In the genomic region with DNA sequence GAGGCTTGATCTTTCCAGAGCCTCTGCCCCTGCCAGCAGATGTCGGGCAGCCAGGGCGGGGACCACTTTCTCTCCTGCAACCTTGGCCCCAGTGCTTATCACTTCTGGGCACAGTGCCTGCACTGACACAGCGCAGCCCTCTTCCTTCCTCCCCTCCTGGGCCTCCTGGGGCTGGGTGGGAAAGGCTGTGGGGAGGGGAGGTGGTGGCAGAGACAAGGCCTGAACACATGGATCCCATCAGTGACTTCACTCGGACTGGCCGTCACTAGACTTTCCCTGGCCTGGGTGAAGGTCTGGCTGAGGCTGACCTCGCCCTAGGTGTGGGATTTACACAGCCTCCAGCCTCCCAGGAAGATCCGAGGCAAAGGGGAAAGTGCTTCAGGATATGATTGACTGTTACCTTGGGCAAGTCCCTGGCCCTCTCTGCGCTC, we compare ENCODE assay signal across 15 cellular contexts.
DNase-seq lines count a peak whose midpoint lies in the region; ATAC-seq and TF ChIP-seq lines count a peak whose summit lies in the region.
"Had no signal": no experiment of that assay in that cellular context is flagged by ENCODE, and none has a peak within 500 bp of the region (broad histone marks: within the 10 kb centered on the region; RNA-seq: fewer than 3 reads in every experiment).

No MANE protein-coding gene starts in this region.

- H3K27me3 ChIP-seq in endodermal cell (ENCODE audit: control insufficient read depth, insufficient read depth, low read length, poor library complexity, severe bottlenecking) (no peaks in the 10 kb centered on the region), left lung (no peaks in the 10 kb centered on the region), tibial artery (no peaks in the 10 kb centered on the region)

- TF ChIP-seq CTCF in endodermal cell (conservative IDR thresholded peaks at IDR 0.05) (no peak), left lung (IDR thresholded peaks at IDR 0.05) (no peak), tibial artery (IDR thresholded peaks at IDR 0.05) (no peak), GM13976 (IDR thresholded peaks at IDR 0.05; ENCODE audit: borderline replicate concordance, control extremely low read depth, extremely low read depth, insufficient read depth, missing control alignments) (no peak), type B pancreatic cell (conservative IDR thresholded peaks at IDR 0.05) (no peak)

- H3K4me3 Mint-ChIP-seq in endodermal cell (no peak overlapping the region), type B pancreatic cell (no peak overlapping the region)
- H3K4me3 Mint-ChIP-seq: activated B cell treated with CpG ODN at 0.5 μM for 24 hours; effector memory CD8-positive, alpha-beta T cell had no signal

- H3K9ac ChIP-seq in endodermal cell (ENCODE audit: extremely low read depth, low read length, poor library complexity, severe bottlenecking) = no peak overlapping the region
- H3K9ac ChIP-seq: parathyroid adenoma had no signal

- no peaks in the 10 kb centered on the region for H3K36me3 ChIP-seq in endodermal cell (ENCODE audit: control insufficient read depth, insufficient read depth, low read length)
- no peaks in the 10 kb centered on the region for H3K36me3 ChIP-seq in left lung
- H3K36me3 ChIP-seq in tibial artery = no peaks in the 10 kb centered on the region

- H3K27me3 Mint-ChIP-seq in endodermal cell (ENCODE audit: insufficient read depth) (no peaks in the 10 kb centered on the region), type B pancreatic cell (no peaks in the 10 kb centered on the region)

- intact Hi-C loops in left lung (cut with DNase I) (no loop called here), tibial artery (cut with DNase I; ENCODE audit: low total_unique reads) (no loop called here)

- ATAC-seq in left lung (peak; percentile 13), HG03460 (IDR thresholded peaks at IDR 0.05; ENCODE audit: unreplicated experiment) (no peak)
- ATAC-seq: activated naive CD4-positive, alpha-beta T cell treated with anti-CD3 and anti-CD28 coated beads, Interleukin-2, amount 50 U/mL, for 72 hours; effector memory CD8-positive, alpha-beta T cell; Panc1 had no signal

- H3K4me1 Mint-ChIP-seq in endodermal cell = peaks cover 3% of the 10 kb centered on the region
- peaks cover 8% of the 10 kb centered on the region for H3K4me1 Mint-ChIP-seq in type B pancreatic cell (ENCODE audit: unreplicated experiment)

- in situ Hi-C loops in GM13976 (cut with MboI; ENCODE audit: low sequenced_read_pairs, unreplicated experiment) = no loop called here

- peak; percentile 11 for DNase-seq in NCI-H2171 treated with DMSO at 0.1 percent for 48 hours (lab: John Stamatoyannopoulos, UW)
- no peak for DNase-seq in NCI-H2171 (lab: John Stamatoyannopoulos, UW)
- peak; percentile 38 for DNase-seq in endodermal cell
- no peak for DNase-seq in left lung
- DNase-seq in tibial artery = peak in 1 of 2 donors; percentile 70
- DNase-seq in GM13976 (ENCODE audit: low spot score) = no peak
- no peak for DNase-seq in type B pancreatic cell (ENCODE audit: extremely low spot score, unreplicated experiment)
- DNase-seq: activated B cell treated with CpG ODN at 0.5 μM for 24 hours; effector memory CD8-positive, alpha-beta T cell; NCI-H187 had no signal

- H3K9me3 ChIP-seq in endodermal cell (ENCODE audit: control insufficient read depth, low read length) (no peaks in the 10 kb centered on the region), left lung (no peaks in the 10 kb centered on the region), tibial artery (no peaks in the 10 kb centered on the region)

- H3K9me3 Mint-ChIP-seq in endodermal cell = peaks cover 3% of the 10 kb centered on the region
- peaks cover 9% of the 10 kb centered on the region for H3K9me3 Mint-ChIP-seq in type B pancreatic cell
- H3K9me3 Mint-ChIP-seq: activated B cell treated with CpG ODN at 0.5 μM for 24 hours; activated naive CD4-positive, alpha-beta T cell treated with anti-CD3 and anti-CD28 coated beads, Interleukin-2, amount 50 U/mL, for 72 hours; effector memory CD8-positive, alpha-beta T cell had no signal

- H3K27ac ChIP-seq in endodermal cell (ENCODE audit: low read depth, low read length) (no peak overlapping the region), left lung (peak overlapping the region in 1 of 2 donors; percentile 57), tibial artery (peak overlapping the region; percentile 13 to 16)
- H3K27ac ChIP-seq: HL-60, parathyroid adenoma had no signal

- H3K4me1 ChIP-seq in endodermal cell (ENCODE audit: control insufficient read depth, insufficient read depth, low read length) (no peaks in the 10 kb centered on the region), left lung (peaks cover 5 to 31% of the 10 kb centered on the region in 2 donors), tibial artery (peaks cover 4 to 53% (median 33%) of the 10 kb centered on the region in 4 donors)
- H3K4me1 ChIP-seq: parathyroid adenoma had no signal

- WGBS in endodermal cell (ENCODE audit: insufficient coverage in 1 of 2, insufficient read length in 1 of 2), 2 experiments = 92 to 96% methylated on average over 4 to 7 of the region's 8 CpGs

- no peak overlapping the region for H3K27ac Mint-ChIP-seq in endodermal cell
- H3K27ac Mint-ChIP-seq in type B pancreatic cell = no peak overlapping the region
- H3K27ac Mint-ChIP-seq: activated B cell treated with CpG ODN at 0.5 μM for 24 hours; activated naive CD4-positive, alpha-beta T cell treated with anti-CD3 and anti-CD28 coated beads, Interleukin-2, amount 50 U/mL, for 72 hours; effector memory CD8-positive, alpha-beta T cell had no signal

- no peaks in the 10 kb centered on the region for H3K36me3 Mint-ChIP-seq in endodermal cell (ENCODE audit: low read depth)
- peaks cover under 1% of the 10 kb centered on the region for H3K36me3 Mint-ChIP-seq in type B pancreatic cell
- H3K36me3 Mint-ChIP-seq: activated naive CD4-positive, alpha-beta T cell treated with anti-CD3 and anti-CD28 coated beads, Interleukin-2, amount 50 U/mL, for 72 hours had no signal

- H3K4me3 ChIP-seq in endodermal cell (ENCODE audit: low read length) (no peak overlapping the region), left lung (no peak overlapping the region), tibial artery (no peak overlapping the region)

Comparison
In these comparisons a context has a peak if more than half of its experiments do, and no peak if none do; other contexts are left out.
1. DNase-seq: peak in NCI-H2171 treated with DMSO at 0.1 percent for 48 hours (single experiment) and endodermal cell (single experiment); none in NCI-H2171 (single experiment), left lung (0 of 2), GM13976 (single experiment) and type B pancreatic cell (single experiment).